Comparison of ENCODE assay signal across 32 cellular contexts in the genomic region with DNA sequence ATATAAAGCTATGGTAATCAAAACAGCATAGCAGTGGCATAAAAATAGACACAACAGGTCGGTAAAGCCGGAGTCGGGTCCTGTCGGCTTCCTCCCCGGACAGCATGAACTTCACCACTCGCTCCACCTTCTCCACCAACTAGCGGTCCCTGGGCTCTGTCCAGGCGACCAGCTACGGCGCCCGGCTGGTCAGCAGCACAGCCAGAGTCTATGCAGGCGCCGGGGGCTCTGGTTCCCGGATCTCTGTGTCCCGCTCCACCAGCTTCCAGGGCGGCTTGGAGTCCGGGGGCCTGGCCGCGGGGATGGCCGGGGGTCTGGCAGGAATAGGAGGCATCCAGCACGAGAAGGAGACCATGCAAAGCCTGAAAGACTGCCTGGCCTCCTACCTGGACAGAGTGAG.
"Had no signal": no experiment of that assay in that cellular context is flagged by ENCODE, and none has a peak within 500 bp of the region (broad histone marks: within the 10 kb centered on the region; RNA-seq: fewer than 3 reads in every experiment).

No MANE protein-coding gene starts in this region.

- H3K27ac ChIP-seq: adrenal gland, body of pancreas, brain microvascular endothelial cell, breast epithelium, VCaP had no signal

- H3K4me1 ChIP-seq: adrenal gland, body of pancreas, breast epithelium had no signal

- H3K36me3 ChIP-seq: adrenal gland, brain microvascular endothelial cell, breast epithelium had no signal

- DNase-seq: activated B cell treated with CpG ODN at 0.5 μM for 24 hours; activated CD4-positive, alpha-beta memory T cell treated with anti-CD3 and anti-CD28 coated beads for 36 hours; activated CD4-positive, alpha-beta T cell treated with anti-CD3 and anti-CD28 coated beads for 4 hours; activated CD4-positive, alpha-beta T cell treated with anti-CD3 and anti-CD28 coated beads, Interleukin-2, amount 10 ng/mL, durations not matched to agents 24 days and 14 days; activated CD4-positive, alpha-beta T cell treated with anti-CD3 and anti-CD28 coated beads, Interleukin-2, amount 50 U/mL, for 1 hour; activated CD4-positive, alpha-beta T cell treated with anti-CD3 and anti-CD28 coated beads, Interleukin-2, amount 50 U/mL, for 4 hours; activated CD4-positive, CD25-positive, alpha-beta regulatory T cell treated with anti-CD3 and anti-CD28 coated beads, Interleukin-2, amount 50 U/mL, for 72 hours; activated CD8-positive, alpha-beta memory T cell treated with anti-CD3 and anti-CD28 coated beads, Interleukin-2, amount 50 U/mL, for 4 hours; activated CD8-positive, alpha-beta T cell treated with anti-CD3 and anti-CD28 coated beads for 36 hours; activated effector memory CD4-positive, alpha-beta T cell treated with anti-CD3 and anti-CD28 coated beads, Interleukin-2, amount 50 U/mL, for 16 hours; activated gamma-delta T cell treated with Interleukin-2 at 50 U/mL for 16 hours; activated naive CD4-positive, alpha-beta T cell; activated naive CD4-positive, alpha-beta T cell treated with anti-CD3 and anti-CD28 coated beads for 36 hours; activated naive CD4-positive, alpha-beta T cell treated with anti-CD3 and anti-CD28 coated beads, Interleukin-2, amount 50 U/mL, for 16 hours; activated naive CD8-positive, alpha-beta T cell treated with anti-CD3 and anti-CD28 coated beads for 36 hours; activated T-cell treated with anti-CD3 and anti-CD28 coated beads for 4 hours; activated T-cell treated with anti-CD3 and anti-CD28 coated beads, Interleukin-2, amount 50 U/mL, for 1 hour; activated T-cell treated with anti-CD3 and anti-CD28 coated beads, Interleukin-2, amount 50 U/mL, for 4 hours; activated T-cell treated with anti-CD3 and anti-CD28 coated beads, Interleukin-2, amount 50 U/mL, for 72 hours; adrenal gland; amniotic stem cell; aorta; body of pancreas; brain microvascular endothelial cell; central memory CD4-positive, alpha-beta T cell; T-helper 1 cell; T-helper 2 cell; T-helper 9 cell had no signal

- H3K4me3 ChIP-seq: adrenal gland, body of pancreas, breast epithelium had no signal

- H3K9me3 ChIP-seq: adrenal gland, body of pancreas had no signal

- H3K27me3 ChIP-seq: adrenal gland, body of pancreas, brain microvascular endothelial cell, breast epithelium had no signal

- FAIRE-seq: astrocyte, TTC549 had no signal
